Comparison of ENCODE assay signal across 30 cellular contexts in genomic region chr14:76193696-76194095, GRCh38. TPM values are rescaled to one million over a fixed set of nuclear protein-coding genes. Genes with fewer than 3 reads are reported as not detected.
DNase-seq lines count a peak whose midpoint lies in the region; ATAC-seq, FAIRE-seq and TF ChIP-seq lines count a peak whose summit lies in the region.
"Had no signal": no experiment of that assay in that cellular context is flagged by ENCODE, and none has a peak within 500 bp of the region (broad histone marks: within the 10 kb centered on the region; RNA-seq: fewer than 3 reads in every experiment).

No MANE protein-coding gene starts in this region.

- peak overlapping the region; percentile 99 for H3K27ac ChIP-seq in GM12878 (ENCODE audit: control insufficient read depth, insufficient read depth)
- H3K27ac ChIP-seq in mesenchymal stem cell (ENCODE audit: low read length, poor library complexity, severe bottlenecking), result peak overlapping the region; percentile 13
- H3K27ac ChIP-seq: cardiac muscle cell, colonic mucosa, left lung, neutrophil, Peyer's patch, tibial nerve, VCaP had no signal

- peak; percentile 69 for FAIRE-seq in HTR-8/SVneo (lab: Jason Lieb, UNC)
- no peak for FAIRE-seq in GM12878 (lab: Jason Lieb, UNC)

- H3K9ac ChIP-seq in GM12878 (ENCODE audit: control insufficient read depth, insufficient read depth, low read length) (0 out of 2 replicates have a peak overlapping the region, but pooled peaks have one; percentile 7), mesenchymal stem cell (ENCODE audit: low read length) (no peak overlapping the region)

- CTCF ChIA-PET in GM12878 (lab: Yijun Ruan, JAX), result interaction anchor here (1.0 to 4.4 kb wide), 5 partner anchors 8 to 45 kb away, joined by 3 to 34 read pairs (median 8); no protein-coding TSS in a partner anchor

- H3K36me3 ChIP-seq in GM12878 (ENCODE audit: control insufficient read depth in 2 of 2, insufficient read depth in 2 of 2, low read length in 1 of 2), result peaks cover 4 to 29% of the 10 kb centered on the region in 2 experiments; a peak in 3 of 4 replicates
- H3K36me3 ChIP-seq in mesenchymal stem cell (ENCODE audit: control insufficient read depth in 1 of 2, insufficient read depth in 2 of 2, low read depth in 1 of 2, low read length in 2 of 2), result peaks cover 7 to 97% of the 10 kb centered on the region in 2 experiments

- WGBS in GM12878 (ENCODE audit: insufficient coverage, insufficient replicate concordance, low lambda C conversion rate, missing lambda C conversion rate), result 0% methylated on average over 1 of the region's 1 CpG
- WGBS in mesenchymal stem cell, result no CpG with 5 or more reads among the region's 1 CpG

- H2AFZ ChIP-seq in GM12878 (ENCODE audit: control insufficient read depth, low read depth, low read length), result no peak overlapping the region
- no peak overlapping the region for H2AFZ ChIP-seq in mesenchymal stem cell (ENCODE audit: low read depth, low read length)

- no peak for TF ChIP-seq CTCF in GM12878 (IDR thresholded peaks at IDR 0.05 in 2 of 3, conservative IDR thresholded peaks at IDR 0.05 in 1 of 3; ENCODE audit: control insufficient read depth in 2 of 3, extremely low read depth in 1 of 3, insufficient read depth in 1 of 3, low read depth in 3 of 3, low read length in 3 of 3)

- no peaks in the 10 kb centered on the region for H4K20me1 ChIP-seq in GM12878 (ENCODE audit: control insufficient read depth, insufficient read depth)

- no peak overlapping the region for H3K14ac ChIP-seq in mesenchymal stem cell (ENCODE audit: low read length in 2 of 2)

- H3K27me3 ChIP-seq in GM12878 (replicated peaks in 1 of 2; ENCODE audit: control insufficient read depth in 2 of 2, insufficient read depth in 2 of 2, low read length in 1 of 2) (no peaks in the 10 kb centered on the region), mesenchymal stem cell (ENCODE audit: control insufficient read depth in 1 of 2, insufficient read depth in 1 of 2, low read length in 2 of 2) (no peaks in the 10 kb centered on the region)
- H3K27me3 ChIP-seq: BE2C, cardiac muscle cell, colonic mucosa, left lung, neutrophil, Peyer's patch, tibial nerve had no signal

- SMC1A ChIA-PET in GM12878 (lab: Charles Lee; ENCODE audit: uncharacterized antibody, unreplicated experiment), result interaction anchor here (1.1 to 11.3 kb wide), 10 partner anchors 9 to 159 kb away, joined by 3 to 148 read pairs (median 12); partner anchors contain the start of gene GPATCH2L

- no peak overlapping the region for H2BK12ac ChIP-seq in mesenchymal stem cell (ENCODE audit: low read length in 2 of 2)

- TF ChIP-seq POLR2A in GM12878 (IDR thresholded peaks at IDR 0.05; ENCODE audit: low read depth, low read length), result no peak

- peaks cover 15% of the 10 kb centered on the region for H3K79me2 ChIP-seq in GM12878 (ENCODE audit: control insufficient read depth, insufficient read depth, low read length)

- H3K4me3 ChIP-seq in GM12878 (no peak overlapping the region), mesenchymal stem cell (ENCODE audit: insufficient read depth in 1 of 2, low read depth in 1 of 2, low read length in 2 of 2) (no peak overlapping the region)
- H3K4me3 ChIP-seq: cardiac muscle cell, colonic mucosa, left lung, Peyer's patch, tibial nerve had no signal

- H2BK5ac ChIP-seq in mesenchymal stem cell (ENCODE audit: low read depth, low read length, poor library complexity, severe bottlenecking), result no peak overlapping the region

- no peak for TF ChIP-seq RAD21 in GM12878 (IDR thresholded peaks at IDR 0.05; ENCODE audit: insufficient read depth, low read depth, low read length)

- TF ChIP-seq EP300 in GM12878 (IDR thresholded peaks at IDR 0.05; ENCODE audit: borderline replicate concordance in 1 of 2, control insufficient read depth in 1 of 2, low read depth in 2 of 2, low read length in 2 of 2), result no peak

- no peaks in the 10 kb centered on the region; the same call in 1 of the 3 replicates for H3K9me3 ChIP-seq in GM12878 (replicated peaks; ENCODE audit: control insufficient read depth, insufficient read depth, low read length)
- H3K9me3 ChIP-seq in mesenchymal stem cell (ENCODE audit: control insufficient read depth, low read length), result no peaks in the 10 kb centered on the region
- H3K9me3 ChIP-seq: BE2C, colonic mucosa, left lung, neutrophil, Peyer's patch, tibial nerve had no signal

- ATAC-seq in GM12878, result peak; percentile 45
- ATAC-seq: left lung; naive thymus-derived CD4-positive, alpha-beta T cell had no signal

- H3K79me1 ChIP-seq in mesenchymal stem cell (replicated peaks; ENCODE audit: low read length, poor library complexity, severe bottlenecking), result peaks cover 10% of the 10 kb centered on the region

- no peak overlapping the region for H2BK15ac ChIP-seq in mesenchymal stem cell (ENCODE audit: low read depth, poor library complexity, severe bottlenecking)

- H3K4me2 ChIP-seq in GM12878 (ENCODE audit: control insufficient read depth, insufficient read depth) (no peak overlapping the region), mesenchymal stem cell (ENCODE audit: low read length, poor library complexity, severe bottlenecking) (no peak overlapping the region)

- DNase-seq in ELR (ENCODE audit: low read depth), result peak; percentile 18
- DNase-seq in HTR-8/SVneo (ENCODE audit: insufficient read length, low spot score), result no peak
- DNase-seq in GM12878 (ENCODE audit: low read depth, low spot score), result no peak
- DNase-seq in mesenchymal stem cell, result no peak
- DNase-seq in NCI-H128 (lab: John Stamatoyannopoulos, UW; ENCODE audit: unreplicated experiment), result no peak
- DNase-seq in NCI-H1694 treated with DMSO at 0.1 percent for 48 hours (lab: John Stamatoyannopoulos, UW), result no peak
- no peak for DNase-seq in activated T-cell treated with anti-CD3 and anti-CD28 coated beads, Interleukin-2, amount 50 U/mL, for 48 hours
- DNase-seq in COLO829 (ENCODE audit: low spot score), result no peak
- DNase-seq: activated CD4-positive, alpha-beta T cell treated with anti-CD3 and anti-CD28 coated beads, Interleukin-2, amount 10 ng/mL, durations not matched to agents 24 days and 14 days; activated effector memory CD4-positive, alpha-beta T cell treated with Interleukin-2 at 50 U/mL for 16 hours; anterior cingulate cortex; BE2C; colonic mucosa; effector CD8-positive, alpha-beta T cell; GDM1; H7; immature natural killer cell; left lung; naive thymus-derived CD4-positive, alpha-beta T cell; NCI-H1436 treated with DMSO at 0.1 percent for 48 hours; NCI-H446; NCI-H748 treated with DMSO at 0.1 percent for 48 hours; Peyer's patch; SIG-M5; stimulated activated CD4-positive, alpha-beta T cell treated with anti-CD3 and anti-CD28 coated beads, Interleukin-4, amount 100 ng/mL, for 1 hour; SW 1271 had no signal

- no peak overlapping the region for H4K8ac ChIP-seq in mesenchymal stem cell (ENCODE audit: low read length)

- POLR2A ChIA-PET in GM12878 (lab: Charles Lee), result interaction anchor here (0.5 to 6.0 kb wide), 9 partner anchors 8 to 416 kb away, joined by 3 to 85 read pairs (median 6); partner anchors contain the start of gene GPATCH2L

- H3K23ac ChIP-seq in mesenchymal stem cell (ENCODE audit: low read length in 2 of 2), result no peak overlapping the region

- no TSS peak for BruUV-seq in GM12878 (replicated peaks; lab: Mats Ljungman, UMichigan)

- no peak overlapping the region for H3K4ac ChIP-seq in mesenchymal stem cell (ENCODE audit: low read depth in 1 of 2, low read length in 2 of 2)

- H3K18ac ChIP-seq in mesenchymal stem cell (ENCODE audit: low read depth in 1 of 2, low read length in 2 of 2), result no peak overlapping the region

- H2AK5ac ChIP-seq in mesenchymal stem cell (ENCODE audit: low read length, severe bottlenecking), result no peak overlapping the region

- no peak overlapping the region for H2BK120ac ChIP-seq in mesenchymal stem cell (ENCODE audit: low read depth, low read length)

- intact Hi-C loops in GM12878 (cut with micrococcal nuclease; ENCODE audit: unreplicated experiment), result loop anchor here (1.0 kb wide), 1 partner anchor 10 kb away; no protein-coding TSS in a partner anchor

- in situ Hi-C loops in GM12878 (cut with MboI), result no loop called here

- no peak overlapping the region for H4K91ac ChIP-seq in mesenchymal stem cell (ENCODE audit: low read length)

- RAD21 ChIA-PET in GM12878 (lab: Charles Lee; ENCODE audit: unreplicated experiment), result interaction anchor here (1.2 to 14.1 kb wide), 9 partner anchors 8 to 159 kb away, joined by 3 to 229 read pairs (median 10); partner anchors contain the start of gene GPATCH2L

- H3K4me1 ChIP-seq in GM12878 (ENCODE audit: control insufficient read depth, insufficient read depth, low read length) (peaks cover 46% of the 10 kb centered on the region), mesenchymal stem cell (ENCODE audit: control insufficient read depth, insufficient read depth, low read depth, low read length) (peaks cover 1% of the 10 kb centered on the region)
- H3K4me1 ChIP-seq: BE2C, colonic mucosa, Peyer's patch, tibial nerve had no signal

TF ChIP-seq in GM12878, 131 proteins besides CTCF, POLR2A, EP300 and RAD21 (continues in another document):
- TF ChIP-seq ZBED1 (IDR thresholded peaks at IDR 0.05; ENCODE audit: borderline replicate concordance), result no peak

RNA-seq across cellular contexts. Expression of gene GPATCH2L, which starts 42.0 kb away (rescaled TPM):
- 1,448 and 1,558 TPM in 2 replicates for total RNA-seq in GM12878 (2013; cell fraction: nucleolus; rRNA removed)
- total RNA-seq in GM12878 (2014; rRNA removed) (31.7 and 32.9 TPM in 2 replicates), GM12878 (2014; rRNA removed; fragmentation: Illumina TruSeq; extraction: Trizol) (27.6 and 30.4 TPM in 2 replicates), GM12878 (2021) (42.6 and 50.9 TPM in 2 replicates)
- 30.7 TPM for polyA plus RNA-seq in GM12878 (2011; ENCODE audit: low read depth)
- polyA plus RNA-seq in GM12878 (2011; rRNA removed) (45.0 and 45.6 TPM in 2 replicates), GM12878 (2014; fragmentation: Illumina TruSeq; extraction: Trizol) (20.4 and 24.3 TPM in 2 replicates), GM12878 (2014; fragmentation: Nextera tagmentation; extraction: Ambion mirVana) (10 to 100 TPM in 1 of 2 experiments, 1 to 10 TPM in 1; 9.1 to 12.9 TPM), GM12878 (2014; rRNA removed) (16.6 and 22.5 TPM in 2 replicates), GM12878 (2016; fragmentation: Nextera tagmentation; extraction: Ambion mirVana) (10 to 100 TPM; 20.8 to 26.3 TPM)
- 25.7 and 30.3 TPM in 2 replicates for polyA plus RNA-seq in GM12878 (2011; cell fraction: cytosol; rRNA removed)
- polyA plus RNA-seq in GM12878 (2011; cell fraction: nucleus; rRNA removed), result 105 and 112 TPM in 2 replicates
- polyA plus RNA-seq in GM12878 (2012), result 29.1 and 43.6 TPM in 2 replicates
- 93.9 and 121 TPM in 2 replicates for polyA minus RNA-seq in GM12878 (2011; rRNA and poly(A)+ RNA removed)
- 19.6 and 22.5 TPM in 2 replicates for polyA minus RNA-seq in GM12878 (2011; cell fraction: cytosol; rRNA and poly(A)+ RNA removed)
- polyA minus RNA-seq in GM12878 (2011; cell fraction: nucleus; rRNA and poly(A)+ RNA removed), result 154 and 176 TPM in 2 replicates
- polyA plus RNA-seq in mesenchymal stem cell (2013, experiment 1 of 2), result 15.0 TPM
- polyA plus RNA-seq in mesenchymal stem cell (2013, experiment 2 of 2), result 14.9 TPM
